In the genomic region with DNA sequence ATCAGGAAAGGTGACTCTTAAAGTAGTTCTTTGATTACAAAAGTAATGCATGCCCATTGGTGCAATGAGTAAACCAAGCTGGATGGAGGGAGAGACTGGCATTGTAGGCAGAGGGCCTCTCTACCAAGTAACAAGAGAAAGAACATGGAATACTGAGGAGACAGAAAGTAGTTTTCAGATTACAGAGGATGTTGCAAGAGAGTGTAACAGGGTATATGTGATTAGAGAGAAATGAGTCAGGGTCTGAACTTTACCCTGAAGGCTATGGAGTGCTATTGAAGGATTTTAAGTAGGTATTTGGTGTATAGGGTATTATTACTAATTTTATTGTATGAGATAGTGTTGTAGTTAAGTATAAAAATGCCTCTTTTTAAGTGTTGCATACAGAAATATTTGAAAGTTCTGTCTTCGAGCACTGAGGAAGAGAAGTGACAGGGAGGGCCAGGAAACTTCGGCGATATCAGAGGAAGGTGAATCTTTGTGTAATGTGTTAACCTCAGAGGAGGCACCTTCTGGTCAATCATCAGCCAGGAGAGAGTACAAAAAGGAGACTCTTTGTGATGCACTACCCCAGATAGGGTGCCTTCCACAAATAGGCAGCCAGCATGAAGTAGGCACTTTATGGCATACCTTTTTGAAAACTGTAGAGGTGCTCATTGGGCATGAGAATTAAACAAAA, we compare ENCODE assay signal across 20 cellular contexts. TPM values are rescaled to one million over a fixed set of nuclear protein-coding genes. Genes with fewer than 3 reads are reported as not detected.
A peak's percentile ranks its signal among the peaks of the same experiment; 100 is the strongest.
DNase-seq lines count a peak whose midpoint lies in the region; ATAC-seq, FAIRE-seq and TF ChIP-seq lines count a peak whose summit lies in the region.
"Had no signal": no experiment of that assay in that cellular context is flagged by ENCODE, and none has a peak within 500 bp of the region (broad histone marks: within the 10 kb centered on the region; RNA-seq: fewer than 3 reads in every experiment).

No MANE protein-coding gene starts in this region.

- intact Hi-C loops in HepG2 (cut with micrococcal nuclease; ENCODE audit: unreplicated experiment) = loop anchor here (2.0 kb wide), 1 partner anchor 49 kb away; no protein-coding TSS in a partner anchor
- intact Hi-C loops in right lobe of liver (cut with DNase I) = no loop called here
- intact Hi-C loops in body of pancreas (cut with DNase I) = no loop called here

- H3K27me3 ChIP-seq in HepG2 (ENCODE audit: control insufficient read depth in 1 of 2, insufficient read depth in 2 of 2, low read length in 2 of 2) = no peaks in the 10 kb centered on the region
- no peaks in the 10 kb centered on the region for H3K27me3 ChIP-seq in right lobe of liver
- H3K27me3 ChIP-seq in body of pancreas = no peaks in the 10 kb centered on the region
- H3K27me3 ChIP-seq: BE2C had no signal

- H3K27ac Mint-ChIP-seq in T-helper 17 cell (no peak overlapping the region), endothelial cell (ENCODE audit: unreplicated experiment) (no peak overlapping the region)
- H3K27ac Mint-ChIP-seq: CD8-positive, alpha-beta T cell; HFFc6 had no signal

- 3% methylated on average over 3 of the region's 3 CpGs for WGBS in HepG2 (ENCODE audit: low lambda C conversion rate)
- 97% methylated on average over 3 of the region's 3 CpGs for WGBS in right lobe of liver (ENCODE audit: insufficient coverage, low coverage, low lambda C conversion rate, missing lambda C conversion rate)
- 90% methylated on average over 3 of the region's 3 CpGs for WGBS in body of pancreas, 2 donors

- no peaks in the 10 kb centered on the region for H3K9me3 Mint-ChIP-seq in endothelial cell (ENCODE audit: unreplicated experiment)
- H3K9me3 Mint-ChIP-seq: CD14-positive monocyte; CD8-positive, alpha-beta T cell; HFFc6 had no signal

- TF ChIP-seq EP300 in HepG2 (IDR thresholded peaks at IDR 0.05; ENCODE audit: low read depth in 2 of 2, low read length in 2 of 2) = no peak
- no peak for TF ChIP-seq EP300 in HepG2 (CRISPR knock-in tag; IDR thresholded peaks at IDR 0.05; ENCODE audit: borderline replicate concordance)

- H3K36me3 ChIP-seq in HepG2 (replicated peaks in 1 of 2; ENCODE audit: control insufficient read depth in 1 of 2, insufficient read depth in 2 of 2, low read length in 2 of 2) = 0 out of 5 replicates have a peak, but pooled peaks cover 0 to 2% of the 10 kb centered on the region in 2 experiments
- peaks cover 0 to 25% (median 7%) of the 10 kb centered on the region in 4 donors for H3K36me3 ChIP-seq in right lobe of liver
- peaks cover 0 to 2% of the 10 kb centered on the region in 2 donors for H3K36me3 ChIP-seq in body of pancreas (replicated peaks in 1 of 2; ENCODE audit: insufficient read depth in 1 of 2, low read depth in 2 of 2)
- H3K36me3 ChIP-seq: BE2C had no signal

- peaks cover 2% of the 10 kb centered on the region for H3K36me3 Mint-ChIP-seq in T-helper 17 cell (ENCODE audit: low read depth)
- H3K36me3 Mint-ChIP-seq in endothelial cell (ENCODE audit: low read depth, unreplicated experiment) = no peaks in the 10 kb centered on the region

- no peaks in the 10 kb centered on the region for H3K79me2 ChIP-seq in HepG2 (ENCODE audit: insufficient read depth, low read length)

- no peak for TF ChIP-seq RAD21 in HepG2 (CRISPR knock-in tag; IDR thresholded peaks at IDR 0.05)

- peak overlapping the region; percentile 49; the same call in 1 of the 2 replicates for H3K9ac ChIP-seq in HepG2 (ENCODE audit: insufficient read depth, low read depth, low read length)

- TF ChIP-seq CTCF in HepG2 (CRISPR knock-in tag; IDR thresholded peaks at IDR 0.05) (no peak), right lobe of liver (IDR thresholded peaks at IDR 0.05) (no peak), endothelial cell (IDR thresholded peaks at IDR 0.05; ENCODE audit: unreplicated experiment) (no peak), body of pancreas (IDR thresholded peaks at IDR 0.05) (no peak)

- no peaks in the 10 kb centered on the region for H3K4me1 Mint-ChIP-seq in T-helper 17 cell
- no peaks in the 10 kb centered on the region for H3K4me1 Mint-ChIP-seq in endothelial cell (ENCODE audit: unreplicated experiment)
- H3K4me1 Mint-ChIP-seq: CD14-positive monocyte had no signal

- peak; percentile 32 for FAIRE-seq in HepG2 (lab: Jason Lieb, UNC)
- FAIRE-seq: A549, GM19239, H1, HTR-8/SVneo had no signal

- DNase-seq in HepG2 (ENCODE audit: low spot score) (peak; percentile 47), right lobe of liver (no peak), T-helper 17 cell (no peak), endothelial cell (ENCODE audit: low spot score) (no peak), body of pancreas (no peak)
- DNase-seq: BE2C; CD8-positive, alpha-beta T cell; COR-L47; DMS53; GF-D8; HFFc6 had no signal

- peak overlapping the region; percentile 73 for H3K27ac ChIP-seq in HepG2 (ENCODE audit: extremely low read length, insufficient read depth, low read length)
- no peak overlapping the region for H3K27ac ChIP-seq in right lobe of liver
- no peak overlapping the region for H3K27ac ChIP-seq in body of pancreas
- H3K27ac ChIP-seq: A549 had no signal

- no peaks in the 10 kb centered on the region for H3K9me3 ChIP-seq in HepG2 (ENCODE audit: low read length)
- no peaks in the 10 kb centered on the region for H3K9me3 ChIP-seq in right lobe of liver
- H3K9me3 ChIP-seq in T-helper 17 cell (ENCODE audit: control insufficient read depth, low read length, poor library complexity, severe bottlenecking) = no peaks in the 10 kb centered on the region
- H3K9me3 ChIP-seq in body of pancreas = no peaks in the 10 kb centered on the region
- H3K9me3 ChIP-seq: A549, BE2C, HAP-1 had no signal

- in situ Hi-C loops in HepG2 (cut with HindIII; ENCODE audit: extremely low pct_ligation_motif_present, low pct_unique_long_range_greater_than_20kb) = no loop called here

- peak; percentile 98 for ATAC-seq in HepG2
- ATAC-seq in right lobe of liver = no peak
- no peak for ATAC-seq in T-helper 17 cell
- ATAC-seq in GM19452 (IDR thresholded peaks at IDR 0.05; ENCODE audit: unreplicated experiment) = no peak
- no peak for ATAC-seq in body of pancreas
- ATAC-seq in HG02588 (IDR thresholded peaks at IDR 0.05; ENCODE audit: unreplicated experiment) = no peak
- ATAC-seq: A549; CD8-positive, alpha-beta T cell had no signal

- peaks cover 18% of the 10 kb centered on the region for H3K4me1 ChIP-seq in HepG2 (ENCODE audit: insufficient read depth, low read length)
- no peaks in the 10 kb centered on the region for H3K4me1 ChIP-seq in right lobe of liver
- H3K4me1 ChIP-seq in body of pancreas = no peaks in the 10 kb centered on the region
- H3K4me1 ChIP-seq: A549, BE2C had no signal

- H3K4me2 ChIP-seq in HepG2 (ENCODE audit: low read depth, low read length) = peak overlapping the region; percentile 32
- H3K4me2 ChIP-seq: A549 had no signal

- no peaks in the 10 kb centered on the region for H4K20me1 ChIP-seq in HepG2 (ENCODE audit: insufficient read depth, low read length)

- no peak overlapping the region for H2AFZ ChIP-seq in HepG2 (ENCODE audit: low read length)

- H3K4me3 Mint-ChIP-seq in T-helper 17 cell (peak overlapping the region; percentile 53), endothelial cell (ENCODE audit: unreplicated experiment) (peak overlapping the region; percentile 57)
- H3K4me3 Mint-ChIP-seq: CD14-positive monocyte; CD8-positive, alpha-beta T cell; HFFc6 had no signal

- H3K4me3 ChIP-seq in HepG2 (replicated peaks in 1 of 3; ENCODE audit: insufficient read depth in 1 of 3, low read depth in 2 of 3, low read length in 3 of 3) = peak overlapping the region in 1 of 3 experiments; percentile 16; a peak in 1 of 6 replicates
- H3K4me3 ChIP-seq in right lobe of liver = no peak overlapping the region
- no peak overlapping the region for H3K4me3 ChIP-seq in body of pancreas
- H3K4me3 ChIP-seq: A549, HAP-1 had no signal

- CTCF ChIA-PET in HepG2 (lab: Yijun Ruan, JAX; ENCODE audit: low intra/inter-chr PET ratio, low total read pairs) = no interaction called here

- peak; percentile 41 to 64; a peak in 3 of 4 replicates for TF ChIP-seq POLR2A in HepG2 (IDR thresholded peaks at IDR 0.05; ENCODE audit: insufficient read depth in 1 of 2, low read depth in 2 of 2, low read length in 2 of 2)
- TF ChIP-seq POLR2A in right lobe of liver (IDR thresholded peaks at IDR 0.05) = no peak
- TF ChIP-seq POLR2A in body of pancreas (IDR thresholded peaks at IDR 0.05) = no peak

- POLR2A ChIA-PET in HepG2 (lab: Yijun Ruan, JAX) = interaction anchor here (0.7 to 1.1 kb wide), 4 partner anchors 8 to 144 kb away, joined by 3 to 6 read pairs (median 4); a partner anchor contains a TSS

- BruUV-seq in HepG2 (replicated peaks; lab: Mats Ljungman, UMichigan) = no TSS peak

- H3K27me3 Mint-ChIP-seq in T-helper 17 cell (no peaks in the 10 kb centered on the region), endothelial cell (ENCODE audit: unreplicated experiment) (peaks cover 2% of the 10 kb centered on the region)

RNA-seq across cellular contexts. Expression of a gene that starts 8.2 kb away (rescaled TPM):
- 6.1 and 9.0 TPM in 2 replicates for total RNA-seq in HepG2 (2016; rRNA removed; fragmentation: Illumina TruSeq; extraction: Trizol)
- 1.5 and 1.8 TPM in 2 replicates for total RNA-seq in HepG2 (2016; cell fraction: cytosol; rRNA removed; fragmentation: Illumina TruSeq; extraction: Trizol; ENCODE audit: low read depth)
- total RNA-seq in HepG2 (2016; cell fraction: insoluble cytoplasmic fraction; rRNA removed; fragmentation: Illumina TruSeq; extraction: Trizol) = 5.6 and 9.1 TPM in 2 replicates
- total RNA-seq in HepG2 (2016; cell fraction: membrane; rRNA removed; fragmentation: Illumina TruSeq; extraction: Trizol) = 2.6 and 3.0 TPM in 2 replicates
- 3.7 and 4.7 TPM in 2 replicates for total RNA-seq in HepG2 (2016; cell fraction: nucleus; rRNA removed; fragmentation: Illumina TruSeq; extraction: Trizol)
- 3.3 and 3.6 TPM in 2 replicates for polyA plus RNA-seq in HepG2 (2011; rRNA removed)
- polyA plus RNA-seq in HepG2 (2011; cell fraction: cytosol; rRNA removed) = 2.7 and 2.8 TPM in 2 replicates
- polyA plus RNA-seq in HepG2 (2011; cell fraction: nucleus; rRNA removed) = 2.1 and 2.7 TPM in 2 replicates
- polyA plus RNA-seq in HepG2 (2012) = 7.0 and 9.9 TPM in 2 replicates
- polyA plus RNA-seq in HepG2 (2016; cell fraction: cytosol; fragmentation: Illumina TruSeq; extraction: Trizol; ENCODE audit: low read depth) = 1.8 and 2.1 TPM in 2 replicates
- 15.5 and 16.8 TPM in 2 replicates for polyA plus RNA-seq in HepG2 (2016; cell fraction: insoluble cytoplasmic fraction; fragmentation: Illumina TruSeq; extraction: Trizol; ENCODE audit: low read depth)
- 3.2 and 3.9 TPM in 2 replicates for polyA plus RNA-seq in HepG2 (2016; cell fraction: membrane; fragmentation: Illumina TruSeq; extraction: Trizol; ENCODE audit: low read depth)
- 7.9 and 8.6 TPM in 2 replicates for polyA plus RNA-seq in HepG2 (2016; cell fraction: nucleus; fragmentation: Illumina TruSeq; extraction: Trizol; ENCODE audit: insufficient read depth, low read depth)
- polyA minus RNA-seq in HepG2 (2011; rRNA and poly(A)+ RNA removed; ENCODE audit: low replicate concordance) = 1.6 and 2.6 TPM in 2 replicates
- polyA minus RNA-seq in HepG2 (2011; cell fraction: cytosol; rRNA and poly(A)+ RNA removed) = 2.5 and 2.9 TPM in 2 replicates
- polyA minus RNA-seq in HepG2 (2011; cell fraction: nucleus; rRNA and poly(A)+ RNA removed) = 3.2 and 5.0 TPM in 2 replicates
- 1 to 10 TPM; 3.3 to 4.4 (median 3.6) TPM for total RNA-seq in right lobe of liver
- 10 to 100 TPM; 12.2 to 12.5 TPM for total RNA-seq in T-helper 17 cell
- total RNA-seq in endothelial cell (ENCODE audit: unreplicated experiment) = 7.5 TPM
- total RNA-seq in body of pancreas = 1 to 10 TPM; 3.6 to 5.3 TPM

RNA-seq across cellular contexts. Expression of a gene that starts 39.7 kb away (rescaled TPM):
- 1.7 and 1.9 TPM in 2 replicates for total RNA-seq in HepG2 (2016; rRNA removed; fragmentation: Illumina TruSeq; extraction: Trizol)
- 1.7 TPM in 1 of 2 replicates, not detected in the other for total RNA-seq in HepG2 (2016; cell fraction: cytosol; rRNA removed; fragmentation: Illumina TruSeq; extraction: Trizol; ENCODE audit: low read depth)
- total RNA-seq in HepG2 (2016; cell fraction: insoluble cytoplasmic fraction; rRNA removed; fragmentation: Illumina TruSeq; extraction: Trizol) = 1.0 and 2.2 TPM in 2 replicates
- total RNA-seq in HepG2 (2016; cell fraction: membrane; rRNA removed; fragmentation: Illumina TruSeq; extraction: Trizol) = 1.9 and 2.7 TPM in 2 replicates
- total RNA-seq in HepG2 (2016; cell fraction: nucleus; rRNA removed; fragmentation: Illumina TruSeq; extraction: Trizol) = 1.8 and 1.9 TPM in 2 replicates
- 0.20 TPM in 1 of 2 replicates, not detected in the other for polyA plus RNA-seq in HepG2 (2011; rRNA removed)
- polyA plus RNA-seq in HepG2 (2011; cell fraction: cytosol; rRNA removed) = 0.05 TPM in 1 of 2 replicates, not detected in the other
- not detected in 2 replicates for polyA plus RNA-seq in HepG2 (2011; cell fraction: nucleus; rRNA removed)
- polyA plus RNA-seq in HepG2 (2012) = 0.36 and 0.52 TPM in 2 replicates
- 0.54 and 0.57 TPM in 2 replicates for polyA plus RNA-seq in HepG2 (2016; cell fraction: cytosol; fragmentation: Illumina TruSeq; extraction: Trizol; ENCODE audit: low read depth)
- 1.8 and 1.9 TPM in 2 replicates for polyA plus RNA-seq in HepG2 (2016; cell fraction: insoluble cytoplasmic fraction; fragmentation: Illumina TruSeq; extraction: Trizol; ENCODE audit: low read depth)
- polyA plus RNA-seq in HepG2 (2016; cell fraction: membrane; fragmentation: Illumina TruSeq; extraction: Trizol; ENCODE audit: low read depth) = 0.73 and 1.3 TPM in 2 replicates
- polyA plus RNA-seq in HepG2 (2016; cell fraction: nucleus; fragmentation: Illumina TruSeq; extraction: Trizol; ENCODE audit: insufficient read depth, low read depth) = 1.0 and 2.4 TPM in 2 replicates
- not detected in 2 replicates for polyA minus RNA-seq in HepG2 (2011; rRNA and poly(A)+ RNA removed; ENCODE audit: low replicate concordance)
- not detected in 2 replicates for polyA minus RNA-seq in HepG2 (2011; cell fraction: cytosol; rRNA and poly(A)+ RNA removed)
- not detected in 2 replicates for polyA minus RNA-seq in HepG2 (2011; cell fraction: nucleus; rRNA and poly(A)+ RNA removed)
- not detected for total RNA-seq in right lobe of liver
- not detected for total RNA-seq in T-helper 17 cell
- total RNA-seq in endothelial cell (ENCODE audit: unreplicated experiment) = not detected
- total RNA-seq in body of pancreas = not detected
- total RNA-seq: CD8-positive, alpha-beta T cell; HFFc6 had no signal
- polyA plus RNA-seq: A549, AG04450, CD14-positive monocyte had no signal

Comparison
In these comparisons a context has a peak if more than half of its experiments do, and no peak if none do; other contexts are left out.
1. POLR2A ChIP-seq: peak in HepG2 (2 of 2); none in right lobe of liver (single experiment) and body of pancreas (0 of 3).